ENCODE assay signal across 1 cellular context in genomic region chr11:121486054-121486453, GRCh38.
TF ChIP-seq lines count a peak whose summit lies in the region.

No MANE protein-coding gene starts in this region.

TF ChIP-seq in WTC11, 78 proteins besides CTCF, POLR2A, EP300 and RAD21 (continued from another document):
- TF ChIP-seq, protein P1, sequence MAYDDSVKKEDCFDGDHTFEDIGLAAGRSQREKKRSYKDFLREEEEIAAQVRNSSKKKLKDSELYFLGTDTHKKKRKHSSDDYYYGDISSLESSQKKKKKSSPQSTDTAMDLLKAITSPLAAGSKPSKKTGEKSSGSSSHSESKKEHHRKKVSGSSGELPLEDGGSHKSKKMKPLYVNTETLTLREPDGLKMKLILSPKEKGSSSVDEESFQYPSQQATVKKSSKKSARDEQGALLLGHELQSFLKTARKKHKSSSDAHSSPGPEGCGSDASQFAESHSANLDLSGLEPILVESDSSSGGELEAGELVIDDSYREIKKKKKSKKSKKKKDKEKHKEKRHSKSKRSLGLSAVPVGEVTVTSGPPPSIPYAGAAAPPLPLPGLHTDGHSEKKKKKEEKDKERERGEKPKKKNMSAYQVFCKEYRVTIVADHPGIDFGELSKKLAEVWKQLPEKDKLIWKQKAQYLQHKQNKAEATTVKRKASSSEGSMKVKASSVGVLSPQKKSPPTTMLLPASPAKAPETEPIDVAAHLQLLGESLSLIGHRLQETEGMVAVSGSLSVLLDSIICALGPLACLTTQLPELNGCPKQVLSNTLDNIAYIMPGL (CRISPR knock-in tag; IDR thresholded peaks at IDR 0.05): no peak
- no peak for TF ChIP-seq AR (CRISPR knock-in tag; IDR thresholded peaks at IDR 0.05)
- TF ChIP-seq E2F5 (CRISPR knock-in tag; IDR thresholded peaks at IDR 0.05): no peak
- TF ChIP-seq ERG (CRISPR knock-in tag; IDR thresholded peaks at IDR 0.05): no peak
- no peak for TF ChIP-seq ZBTB21 (CRISPR knock-in tag; IDR thresholded peaks at IDR 0.05; ENCODE audit: borderline replicate concordance)
- no peak for TF ChIP-seq JAZF1 (CRISPR knock-in tag; IDR thresholded peaks at IDR 0.05)
- no peak for TF ChIP-seq USF2 (CRISPR knock-in tag; IDR thresholded peaks at IDR 0.05)
- TF ChIP-seq, protein P2, sequence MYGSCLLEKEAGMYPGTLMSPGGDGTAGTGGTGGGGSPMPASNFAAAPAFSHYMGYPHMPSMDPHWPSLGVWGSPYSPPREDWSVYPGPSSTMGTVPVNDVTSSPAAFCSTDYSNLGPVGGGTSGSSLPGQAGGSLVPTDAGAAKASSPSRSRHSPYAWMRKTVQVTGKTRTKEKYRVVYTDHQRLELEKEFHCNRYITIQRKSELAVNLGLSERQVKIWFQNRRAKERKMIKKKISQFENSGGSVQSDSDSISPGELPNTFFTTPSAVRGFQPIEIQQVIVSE (CRISPR knock-in tag; IDR thresholded peaks at IDR 0.05; ENCODE audit: borderline replicate concordance): no peak
- TF ChIP-seq ETV6 (CRISPR knock-in tag; IDR thresholded peaks at IDR 0.05): no peak
- no peak for TF ChIP-seq MXD4 (CRISPR knock-in tag; IDR thresholded peaks at IDR 0.05; ENCODE audit: borderline replicate concordance)
- TF ChIP-seq, protein P3, sequence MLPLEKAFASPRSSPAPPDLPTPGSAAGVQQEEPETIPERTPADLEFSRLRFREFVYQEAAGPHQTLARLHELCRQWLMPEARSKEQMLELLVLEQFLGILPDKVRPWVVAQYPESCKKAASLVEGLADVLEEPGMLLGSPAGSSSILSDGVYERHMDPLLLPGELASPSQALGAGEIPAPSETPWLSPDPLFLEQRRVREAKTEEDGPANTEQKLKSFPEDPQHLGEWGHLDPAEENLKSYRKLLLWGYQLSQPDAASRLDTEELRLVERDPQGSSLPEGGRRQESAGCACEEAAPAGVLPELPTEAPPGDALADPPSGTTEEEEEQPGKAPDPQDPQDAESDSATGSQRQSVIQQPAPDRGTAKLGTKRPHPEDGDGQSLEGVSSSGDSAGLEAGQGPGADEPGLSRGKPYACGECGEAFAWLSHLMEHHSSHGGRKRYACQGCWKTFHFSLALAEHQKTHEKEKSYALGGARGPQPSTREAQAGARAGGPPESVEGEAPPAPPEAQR (CRISPR knock-in tag; IDR thresholded peaks at IDR 0.05): no peak
TF ChIP-seq in WTC11: peak in this region for 0.
